In the genomic region with DNA sequence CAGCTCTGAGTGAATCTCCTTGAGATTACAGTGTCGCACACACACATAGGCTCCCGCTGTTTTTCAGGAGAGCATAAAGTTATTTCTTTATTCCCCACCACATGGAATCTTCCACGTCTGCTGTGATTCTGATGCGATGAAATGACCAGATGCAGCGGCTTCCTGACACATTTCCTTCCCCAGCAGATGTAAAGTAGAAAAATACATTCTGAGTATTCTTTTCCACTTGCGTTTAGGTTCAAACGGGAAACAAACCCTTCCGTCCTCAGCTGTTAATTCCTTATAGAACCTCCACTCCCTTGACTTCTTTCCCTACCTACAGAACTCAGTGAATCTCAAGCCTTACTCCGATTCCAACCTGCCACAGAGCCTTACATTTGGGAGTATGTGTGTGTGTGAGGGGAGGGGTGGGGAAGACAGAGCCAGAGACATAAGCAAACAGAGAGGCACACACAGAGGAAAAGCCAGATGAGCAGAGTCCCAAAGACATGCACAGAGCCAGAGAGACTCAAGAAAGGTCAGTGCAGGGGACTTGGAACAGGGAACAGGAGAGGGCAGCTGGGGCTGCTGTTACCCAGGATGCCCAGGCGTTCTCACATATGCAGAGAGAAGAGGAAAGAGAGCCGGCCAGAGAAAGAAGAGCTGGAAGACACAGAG, we compare ENCODE assay signal across 19 cellular contexts. TPM values are rescaled to one million over a fixed set of nuclear protein-coding genes. Genes with fewer than 3 reads are reported as not detected.
A peak's percentile ranks its signal among the peaks of the same experiment; 100 is the strongest.
DNase-seq lines count a peak whose midpoint lies in the region; ATAC-seq and TF ChIP-seq lines count a peak whose summit lies in the region.
"Had no signal": no experiment of that assay in that cellular context is flagged by ENCODE, and none has a peak within 500 bp of the region (broad histone marks: within the 10 kb centered on the region; RNA-seq: fewer than 3 reads in every experiment).

No MANE protein-coding gene starts in this region.

- H3K27ac Mint-ChIP-seq in MCF 10A (ENCODE audit: low read depth, unreplicated experiment) (peak overlapping the region; percentile 83), WTC11 (peak overlapping the region; percentile 75; the same call in 1 of the 2 replicates), glutamatergic neuron (ENCODE audit: unreplicated experiment) (no peak overlapping the region), neural crest cell (ENCODE audit: unreplicated experiment) (peak overlapping the region; percentile 20)
- no peak overlapping the region for H3K27ac Mint-ChIP-seq in activated T-helper 2 cell treated with anti-CD3 and anti-CD28 coated beads, Interferon-gamma antibody, Interleukin-2, Interleukin-4, amounts not matched to agents 10 μg/mL and 5 μg/mL and 100 μg/mL, durations not matched to agents 14 hours and 24 hours and 36 hours
- H3K27ac Mint-ChIP-seq: HFFc6 had no signal

- 78 to 80% methylated on average over 11 of the region's 11 CpGs for WGBS in lower leg skin, 2 donors

- H3K4me3 ChIP-seq in breast epithelium (no peak overlapping the region), lower leg skin (ENCODE audit: low read depth, poor library complexity, severe bottlenecking) (no peak overlapping the region)

- TF ChIP-seq CTCF in MCF 10A (IDR thresholded peaks at IDR 0.05; ENCODE audit: unreplicated experiment) (no peak), breast epithelium (IDR thresholded peaks at IDR 0.05) (no peak), WTC11 (IDR thresholded peaks at IDR 0.05) (no peak), glutamatergic neuron (IDR thresholded peaks at IDR 0.05; ENCODE audit: partially characterized antibody, unreplicated experiment) (no peak), neural crest cell (conservative IDR thresholded peaks at IDR 0.05) (no peak), lower leg skin (IDR thresholded peaks at IDR 0.05) (no peak)

- intact Hi-C loops in MCF 10A (cut with micrococcal nuclease): no loop called here
- intact Hi-C loops in breast epithelium (cut with DNase I; ENCODE audit: low total_unique reads): no loop called here
- intact Hi-C loops in lower leg skin (cut with DNase I; ENCODE audit: low total_unique reads): no loop called here
- intact Hi-C loops in activated T-helper 2 cell treated with anti-CD3 and anti-CD28 coated beads, Interferon-gamma antibody, Interleukin-2, Interleukin-4, amounts not matched to agents 10 μg/mL and 5 μg/mL and 100 μg/mL, durations not matched to agents 14 hours and 24 hours and 36 hours (cut with micrococcal nuclease): no loop called here

- TF ChIP-seq POLR2A in breast epithelium (IDR thresholded peaks at IDR 0.05): no peak
- TF ChIP-seq POLR2A in lower leg skin (IDR thresholded peaks at IDR 0.05): no peak

- H3K4me1 ChIP-seq in breast epithelium: no peaks in the 10 kb centered on the region

- H3K4me1 Mint-ChIP-seq in MCF 10A (ENCODE audit: insufficient read depth, unreplicated experiment) (no peaks in the 10 kb centered on the region), WTC11 (peaks cover 15% of the 10 kb centered on the region), glutamatergic neuron (ENCODE audit: low read depth, unreplicated experiment) (peaks cover 10% of the 10 kb centered on the region), neural crest cell (no peaks in the 10 kb centered on the region)
- peaks cover 1% of the 10 kb centered on the region for H3K4me1 Mint-ChIP-seq in activated T-helper 2 cell treated with anti-CD3 and anti-CD28 coated beads, Interferon-gamma antibody, Interleukin-2, Interleukin-4, amounts not matched to agents 10 μg/mL and 5 μg/mL and 100 μg/mL, durations not matched to agents 14 hours and 24 hours and 36 hours (ENCODE audit: low read depth)

- no peak overlapping the region for H3K27ac ChIP-seq in breast epithelium
- H3K27ac ChIP-seq: KMS-11 had no signal

- no peaks in the 10 kb centered on the region for H3K27me3 ChIP-seq in breast epithelium

- no TSS peak for BruUV-seq in MCF 10A (replicated peaks; lab: Mats Ljungman, UMichigan)

- DNase-seq in MCF 10A (ENCODE audit: unreplicated experiment): no peak
- no peak for DNase-seq in breast epithelium (ENCODE audit: low spot score in 2 of 2)
- DNase-seq in WTC11 (ENCODE audit: low spot score): no peak
- no peak for DNase-seq in glutamatergic neuron
- no peak for DNase-seq in neural crest cell (ENCODE audit: low read depth, low spot score)
- no peak for DNase-seq in lower leg skin (ENCODE audit: low spot score in 2 of 2)
- DNase-seq in stimulated activated naive CD8-positive, alpha-beta T cell treated with anti-CD3 and anti-CD28 coated beads, Interleukin-15, Interleukin-2, amounts not matched to agents 100 U/mL and 50 U/mL, for 24 hours: no peak
- DNase-seq in activated T-helper 2 cell treated with anti-CD3 and anti-CD28 coated beads, Interferon-gamma antibody, Interleukin-2, Interleukin-4, amounts not matched to agents 10 μg/mL and 5 μg/mL and 100 μg/mL, durations not matched to agents 14 hours and 24 hours and 36 hours (ENCODE audit: low spot score): no peak
- DNase-seq: 8988T, COR-L47, H7, HFFc6, NCI-H1105, NCI-H1694 treated with DMSO at 0.1 percent for 48 hours, NCI-H748 treated with DMSO at 0.1 percent for 48 hours, OCI-M1, SHP77 treated with DMSO at 0.1 percent for 48 hours had no signal

- ATAC-seq in WTC11: no peak
- no peak for ATAC-seq in stimulated activated naive CD8-positive, alpha-beta T cell treated with anti-CD3 and anti-CD28 coated beads, Interleukin-15, Interleukin-2, amounts not matched to agents 100 U/mL and 50 U/mL, for 24 hours

- no peak overlapping the region for H3K4me3 Mint-ChIP-seq in MCF 10A (ENCODE audit: unreplicated experiment)
- no peak overlapping the region for H3K4me3 Mint-ChIP-seq in WTC11
- peak overlapping the region; percentile 4 for H3K4me3 Mint-ChIP-seq in glutamatergic neuron (ENCODE audit: unreplicated experiment)
- no peak overlapping the region for H3K4me3 Mint-ChIP-seq in neural crest cell
- H3K4me3 Mint-ChIP-seq in activated T-helper 2 cell treated with anti-CD3 and anti-CD28 coated beads, Interferon-gamma antibody, Interleukin-2, Interleukin-4, amounts not matched to agents 10 μg/mL and 5 μg/mL and 100 μg/mL, durations not matched to agents 14 hours and 24 hours and 36 hours (ENCODE audit: low read depth): no peak overlapping the region
- H3K4me3 Mint-ChIP-seq: CD14-positive monocyte, HFFc6 had no signal

- H3K27me3 Mint-ChIP-seq in MCF 10A (ENCODE audit: insufficient read depth, unreplicated experiment) (no peaks in the 10 kb centered on the region), WTC11 (ENCODE audit: low read depth) (no peaks in the 10 kb centered on the region), glutamatergic neuron (ENCODE audit: unreplicated experiment) (no peaks in the 10 kb centered on the region), neural crest cell (ENCODE audit: low read depth) (no peaks in the 10 kb centered on the region)
- no peaks in the 10 kb centered on the region for H3K27me3 Mint-ChIP-seq in activated T-helper 2 cell treated with anti-CD3 and anti-CD28 coated beads, Interferon-gamma antibody, Interleukin-2, Interleukin-4, amounts not matched to agents 10 μg/mL and 5 μg/mL and 100 μg/mL, durations not matched to agents 14 hours and 24 hours and 36 hours (ENCODE audit: low read depth)

- no peaks in the 10 kb centered on the region for H3K36me3 ChIP-seq in breast epithelium

- POLR2A ChIA-PET in MCF 10A (lab: Yijun Ruan, JAX): no interaction called here
- POLR2A ChIA-PET in WTC11 (lab: Charles Lee): interaction anchor here (0.6 kb wide), 1 partner anchor 8 kb away, joined by 4 read pairs; no protein-coding TSS in a partner anchor

- H3K36me3 Mint-ChIP-seq in MCF 10A (ENCODE audit: insufficient read depth, unreplicated experiment): peaks cover 75% of the 10 kb centered on the region
- H3K36me3 Mint-ChIP-seq in WTC11: no peaks in the 10 kb centered on the region
- no peaks in the 10 kb centered on the region for H3K36me3 Mint-ChIP-seq in glutamatergic neuron (ENCODE audit: unreplicated experiment)
- peaks cover 2% of the 10 kb centered on the region for H3K36me3 Mint-ChIP-seq in neural crest cell (ENCODE audit: low read depth)
- H3K36me3 Mint-ChIP-seq in activated T-helper 2 cell treated with anti-CD3 and anti-CD28 coated beads, Interferon-gamma antibody, Interleukin-2, Interleukin-4, amounts not matched to agents 10 μg/mL and 5 μg/mL and 100 μg/mL, durations not matched to agents 14 hours and 24 hours and 36 hours (ENCODE audit: low read depth): peaks cover 59% of the 10 kb centered on the region

- CTCF ChIA-PET in MCF 10A (lab: Yijun Ruan, JAX) (interaction anchor here (0.6 to 1.9 kb wide), 7 partner anchors 11 to 405 kb away, joined by 3 to 13 read pairs (median 4); no protein-coding TSS in a partner anchor), WTC11 (lab: Charles Lee) (interaction anchor here (0.9 to 2.8 kb wide), 9 partner anchors 11 to 478 kb away, joined by 3 to 36 read pairs (median 4); partner anchors contain the start of gene RAB33B)

- no peaks in the 10 kb centered on the region for H3K9me3 ChIP-seq in breast epithelium

- no peaks in the 10 kb centered on the region for H3K9me3 Mint-ChIP-seq in MCF 10A (ENCODE audit: unreplicated experiment)
- H3K9me3 Mint-ChIP-seq in WTC11: 0 out of 2 replicates have a peak, but pooled peaks cover 2% of the 10 kb centered on the region
- no peaks in the 10 kb centered on the region for H3K9me3 Mint-ChIP-seq in glutamatergic neuron (ENCODE audit: unreplicated experiment)
- no peaks in the 10 kb centered on the region for H3K9me3 Mint-ChIP-seq in neural crest cell
- H3K9me3 Mint-ChIP-seq in activated T-helper 2 cell treated with anti-CD3 and anti-CD28 coated beads, Interferon-gamma antibody, Interleukin-2, Interleukin-4, amounts not matched to agents 10 μg/mL and 5 μg/mL and 100 μg/mL, durations not matched to agents 14 hours and 24 hours and 36 hours: no peaks in the 10 kb centered on the region
- H3K9me3 Mint-ChIP-seq: HFFc6 had no signal

RNA-seq across cellular contexts. Expression of gene SETD7, which starts 47.3 kb away (rescaled TPM):
- total RNA-seq in MCF 10A (2022) (60.4 and 66.9 TPM in 2 replicates), breast epithelium (100 to 1,000 TPM in 1 of 3 donors, 10 to 100 TPM in 2; 54.9 to 100 (median 63.6) TPM), WTC11 (2021) (4.6 to 5.6 TPM (median 4.9 TPM) in 3 replicates), glutamatergic neuron (ENCODE audit: unreplicated experiment) (22.6 TPM), neural crest cell (11.1 and 11.4 TPM in 2 replicates), lower leg skin (10 to 100 TPM; 34.3 to 45.7 (median 41.7) TPM)
- total RNA-seq in activated T-helper 2 cell treated with anti-CD3 and anti-CD28 coated beads, Interferon-gamma antibody, Interleukin-2, Interleukin-4, amounts not matched to agents 10 μg/mL and 5 μg/mL and 100 μg/mL, durations not matched to agents 14 hours and 24 hours and 36 hours: 20.3 and 20.7 TPM in 2 replicates

RNA-seq across cellular contexts. Expression of gene RAB33B, which starts 54.8 kb away (rescaled TPM):
- total RNA-seq in MCF 10A (2022) (6.3 and 6.4 TPM in 2 replicates), breast epithelium (10 to 100 TPM; 13.1 to 15.8 (median 13.4) TPM), WTC11 (2021) (5.7 to 7.5 TPM (median 6.5 TPM) in 3 replicates), glutamatergic neuron (ENCODE audit: unreplicated experiment) (5.0 TPM), neural crest cell (6.5 and 7.0 TPM in 2 replicates), lower leg skin (10 to 100 TPM in 3 of 4 donors, 1 to 10 TPM in 1; 8.1 to 12.3 (median 10.8) TPM)
- total RNA-seq in activated T-helper 2 cell treated with anti-CD3 and anti-CD28 coated beads, Interferon-gamma antibody, Interleukin-2, Interleukin-4, amounts not matched to agents 10 μg/mL and 5 μg/mL and 100 μg/mL, durations not matched to agents 14 hours and 24 hours and 36 hours: 3.8 and 4.5 TPM in 2 replicates

Comparison
In these comparisons a context has a peak if more than half of its experiments do, and no peak if none do; other contexts are left out.
1. H3K27ac Mint-ChIP-seq: peak in MCF 10A (single experiment), WTC11 (single experiment) and neural crest cell (single experiment); none in glutamatergic neuron (single experiment) and activated T-helper 2 cell treated with anti-CD3 and anti-CD28 coated beads, Interferon-gamma antibody, Interleukin-2, Interleukin-4, amounts not matched to agents 10 μg/mL and 5 μg/mL and 100 μg/mL, durations not matched to agents 14 hours and 24 hours and 36 hours (single experiment).